27 cellular contexts compared by ENCODE assay signal in the genomic region with DNA sequence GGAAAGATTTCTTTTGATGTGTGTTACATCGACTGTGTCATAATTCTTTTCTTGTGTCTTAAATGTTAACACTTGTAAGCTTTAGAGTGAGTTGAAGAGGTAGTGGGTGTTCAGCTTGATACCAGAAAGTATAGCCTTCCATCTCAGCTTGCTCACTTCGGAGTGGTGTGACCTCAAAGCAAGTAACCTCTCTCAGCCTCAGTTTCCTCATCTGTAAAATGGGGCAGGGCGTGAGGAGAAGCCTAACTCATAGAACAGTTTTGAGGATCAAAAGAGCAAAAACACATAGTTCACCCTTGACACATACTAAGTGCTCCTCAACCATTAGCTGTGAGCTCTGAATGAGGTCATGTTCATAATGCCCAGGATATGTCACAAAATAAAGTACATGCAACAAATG.
"Had no signal": no experiment of that assay in that cellular context is flagged by ENCODE, and none has a peak within 500 bp of the region (broad histone marks: within the 10 kb centered on the region; RNA-seq: fewer than 3 reads in every experiment).

No MANE protein-coding gene starts in this region.

- H3K9me3 ChIP-seq: colonic mucosa had no signal

- H3K27me3 ChIP-seq: colonic mucosa, esophagus squamous epithelium, gastrocnemius medialis, left lung had no signal

- H3K4me3 ChIP-seq: colonic mucosa, esophagus squamous epithelium, gastrocnemius medialis, heart right ventricle, left lung, lower lobe of right lung, mucosa of descending colon had no signal

- H3K27ac ChIP-seq: colonic mucosa, epithelial cell of prostate, esophagus squamous epithelium, gastrocnemius medialis, heart right ventricle, left lung, lower lobe of right lung had no signal

- H3K4me3 Mint-ChIP-seq: dendritic cell treated with granulocyte-macrophage colony-stimulating factor and Interleukin-4, amounts not matched to agents 40 ng/mL and 50 ng/mL, for 4 days; effector memory CD8-positive, alpha-beta T cell; endodermal cell; mesothelial cell of epicardium had no signal

- ATAC-seq: effector memory CD8-positive, alpha-beta T cell; esophagus mucosa; gastrocnemius medialis; heart right ventricle; left cardiac atrium; left lung; left ventricle myocardium superior; lower lobe of right lung; mucosa of descending colon had no signal

- DNase-seq: colonic mucosa; cortex of kidney; effector CD8-positive, alpha-beta T cell; effector memory CD8-positive, alpha-beta T cell; endodermal cell; erythroblast; esophagus squamous epithelium; foreskin fibroblast; foreskin melanocyte; gastrocnemius medialis; glutamatergic neuron; head of caudate nucleus; heart right ventricle; hippocampal formation; left cardiac atrium; left lung; left ventricle myocardium superior; lower lobe of right lung; mesenchymal stem cell; mucosa of descending colon had no signal

- H3K36me3 ChIP-seq: colonic mucosa, esophagus squamous epithelium, gastrocnemius medialis, heart right ventricle, left lung, lower lobe of right lung had no signal

- H3K4me1 ChIP-seq: colonic mucosa, esophagus squamous epithelium, gastrocnemius medialis, heart right ventricle, left lung, lower lobe of right lung had no signal

- H3K27ac Mint-ChIP-seq: dendritic cell treated with granulocyte-macrophage colony-stimulating factor and Interleukin-4, amounts not matched to agents 40 ng/mL and 50 ng/mL, for 4 days; effector memory CD8-positive, alpha-beta T cell; endodermal cell; mesothelial cell of epicardium had no signal

- FAIRE-seq: endometrium, islet of Langerhans, keratinocyte had no signal
